In genomic region chr4:71095141-71095939, GRCh38 we compare ENCODE assay signal across 14 cellular contexts.
A peak's percentile ranks its signal among the peaks of the same experiment; 100 is the strongest.
DNase-seq lines count a peak whose midpoint lies in the region; ATAC-seq and TF ChIP-seq lines count a peak whose summit lies in the region.
"Had no signal": no experiment of that assay in that cellular context is flagged by ENCODE, and none has a peak within 500 bp of the region (broad histone marks: within the 10 kb centered on the region; RNA-seq: fewer than 3 reads in every experiment).

No MANE protein-coding gene starts in this region.

- H3K27me3 Mint-ChIP-seq in T-helper 17 cell (no peaks in the 10 kb centered on the region), immature natural killer cell (ENCODE audit: low read depth in 3 of 3) (peaks cover 0 to 8% (median 1%) of the 10 kb centered on the region in 3 donors)

- H3K4me3 ChIP-seq in BLaER1 (no peak overlapping the region), ascending aorta (no peak overlapping the region)
- H3K4me3 ChIP-seq: BLaER1 treated with 17β-estradiol and CSF1 and Interleukin-3, amounts not matched to agents 10 nM and 100 nM; stomach; vagina had no signal

- peaks cover 6% of the 10 kb centered on the region for H3K36me3 Mint-ChIP-seq in T-helper 17 cell (ENCODE audit: low read depth)
- H3K36me3 Mint-ChIP-seq in immature natural killer cell, result peaks cover 0 to 18% (median 3%) of the 10 kb centered on the region in 3 donors

- no peak overlapping the region for H3K27ac ChIP-seq in BLaER1
- no peak overlapping the region for H3K27ac ChIP-seq in ascending aorta
- H3K27ac ChIP-seq: BLaER1 treated with 17β-estradiol and CSF1 and Interleukin-3, amounts not matched to agents 10 nM and 100 nM; stomach; vagina had no signal

- peaks cover 5% of the 10 kb centered on the region; the same call in 1 of the 2 replicates for H3K9me3 ChIP-seq in BLaER1
- H3K9me3 ChIP-seq in T-helper 17 cell (ENCODE audit: control insufficient read depth, low read length, poor library complexity, severe bottlenecking), result no peaks in the 10 kb centered on the region
- H3K9me3 ChIP-seq in ascending aorta, result no peaks in the 10 kb centered on the region
- H3K9me3 ChIP-seq: stomach, vagina had no signal

- peak overlapping the region; percentile 5; the same call in 1 of the 2 replicates for H3K4me2 ChIP-seq in BLaER1

- no peak for DNase-seq in T-helper 17 cell
- peak; percentile 11 to 23 (median 22) for DNase-seq in immature natural killer cell
- no peak for DNase-seq in ascending aorta (ENCODE audit: low spot score in 2 of 2)
- DNase-seq in left cardiac atrium, result no peak
- no peak for DNase-seq in NCI-H345 treated with DMSO at 0.1 percent for 48 hours (lab: John Stamatoyannopoulos, UW; ENCODE audit: unreplicated experiment)
- DNase-seq: NCI-H187, NCI-H524, posterior cingulate gyrus, stomach had no signal

- no peak overlapping the region for H3K9ac ChIP-seq in BLaER1
- H3K9ac ChIP-seq: BLaER1 treated with 17β-estradiol and CSF1 and Interleukin-3, amounts not matched to agents 10 nM and 100 nM had no signal

- H3K36me3 ChIP-seq in BLaER1, result no peaks in the 10 kb centered on the region
- no peaks in the 10 kb centered on the region for H3K36me3 ChIP-seq in ascending aorta
- H3K36me3 ChIP-seq: BLaER1 treated with 17β-estradiol and CSF1 and Interleukin-3, amounts not matched to agents 10 nM and 100 nM; stomach; vagina had no signal

- H3K4me1 Mint-ChIP-seq in T-helper 17 cell (peaks cover 13% of the 10 kb centered on the region), immature natural killer cell (peaks cover 21 to 30% of the 10 kb centered on the region in 2 donors)

- no peaks in the 10 kb centered on the region for H3K4me1 ChIP-seq in BLaER1
- H3K4me1 ChIP-seq in ascending aorta, result peaks cover 0 to 4% of the 10 kb centered on the region in 2 donors
- H3K4me1 ChIP-seq: BLaER1 treated with 17β-estradiol and CSF1 and Interleukin-3, amounts not matched to agents 10 nM and 100 nM; vagina had no signal

- H3K27me3 ChIP-seq in BLaER1, result no peaks in the 10 kb centered on the region
- no peaks in the 10 kb centered on the region for H3K27me3 ChIP-seq in ascending aorta
- H3K27me3 ChIP-seq: BLaER1 treated with 17β-estradiol and CSF1 and Interleukin-3, amounts not matched to agents 10 nM and 100 nM; stomach; vagina had no signal

- H3K9me3 Mint-ChIP-seq in immature natural killer cell, result no peaks in the 10 kb centered on the region

- no peak for TF ChIP-seq CTCF in ascending aorta (IDR thresholded peaks at IDR 0.05)

- ATAC-seq in GM18868 (IDR thresholded peaks at IDR 0.05; ENCODE audit: unreplicated experiment), result peak; percentile 63
- peak; percentile 56 for ATAC-seq in T-helper 17 cell
- ATAC-seq in left cardiac atrium, result no peak
- no peak for ATAC-seq in HG02884 (IDR thresholded peaks at IDR 0.05; ENCODE audit: unreplicated experiment)

- peak overlapping the region; percentile 47 for H3K4me3 Mint-ChIP-seq in T-helper 17 cell
- H3K4me3 Mint-ChIP-seq in immature natural killer cell, result peak overlapping the region; percentile 56 to 83 (median 77)

- H3K27ac Mint-ChIP-seq in T-helper 17 cell (peak overlapping the region; percentile 0), immature natural killer cell (peak overlapping the region; percentile 76 to 92 (median 90))

- intact Hi-C loops in ascending aorta (cut with DNase I), result no loop called here
- intact Hi-C loops in left cardiac atrium (cut with DNase I), result no loop called here

- H4K20me1 ChIP-seq in BLaER1, result no peaks in the 10 kb centered on the region
- H4K20me1 ChIP-seq: BLaER1 treated with 17β-estradiol and CSF1 and Interleukin-3, amounts not matched to agents 10 nM and 100 nM had no signal

Comparison
In these comparisons a context has a peak if more than half of its experiments do, and no peak if none do; other contexts are left out.
1. ATAC-seq: peak in GM18868 (single experiment) and T-helper 17 cell (single experiment); none in left cardiac atrium (0 of 2) and HG02884 (single experiment).
2. DNase-seq: peak in immature natural killer cell (3 of 3); none in T-helper 17 cell (0 of 3), ascending aorta (0 of 2), left cardiac atrium (single experiment) and NCI-H345 treated with DMSO at 0.1 percent for 48 hours (single experiment).